ENCODE assay signal across 32 cellular contexts in the genomic region with DNA sequence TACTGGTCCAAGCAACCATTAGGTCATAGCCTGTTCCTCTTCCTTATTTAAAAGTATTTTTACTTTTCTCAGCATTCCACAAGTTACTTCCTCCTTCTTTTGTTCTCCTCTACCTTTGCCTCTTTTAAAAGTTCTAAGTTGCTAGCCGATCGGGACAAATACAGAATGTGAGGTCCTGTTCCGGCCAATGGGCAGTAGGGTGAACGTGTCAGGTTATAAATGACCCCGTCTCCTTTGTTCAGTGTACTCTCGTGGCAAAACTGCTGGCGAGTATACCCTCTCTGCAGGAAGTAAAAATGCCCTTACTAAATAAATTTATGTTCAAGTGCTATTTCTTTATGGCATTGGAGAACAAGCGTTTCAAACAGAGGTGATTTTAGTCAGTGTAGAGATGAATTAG. TPM values are rescaled to one million over a fixed set of nuclear protein-coding genes. Genes with fewer than 3 reads are reported as not detected.
A peak's percentile ranks its signal among the peaks of the same experiment; 100 is the strongest.
DNase-seq lines count a peak whose midpoint lies in the region; ATAC-seq and TF ChIP-seq lines count a peak whose summit lies in the region.
"Had no signal": no experiment of that assay in that cellular context is flagged by ENCODE, and none has a peak within 500 bp of the region (broad histone marks: within the 10 kb centered on the region; RNA-seq: fewer than 3 reads in every experiment).

No MANE protein-coding gene starts in this region.

- H3K4me3 ChIP-seq in breast epithelium (peak overlapping the region in 1 of 3 donors; percentile 17), body of pancreas (no peak overlapping the region), mucosa of descending colon (no peak overlapping the region)
- H3K4me3 ChIP-seq: esophagus muscularis mucosa, lung, testis had no signal

- H3K27ac ChIP-seq in breast epithelium = peak overlapping the region in 1 of 2 donors; percentile 52
- peak overlapping the region; percentile 3 to 62 (median 44) for H3K27ac ChIP-seq in body of pancreas
- H3K27ac ChIP-seq: esophagus muscularis mucosa, foreskin keratinocyte, KMS-11, testis had no signal

- TF ChIP-seq CTCF in MCF 10A (IDR thresholded peaks at IDR 0.05; ENCODE audit: unreplicated experiment) (no peak), breast epithelium (IDR thresholded peaks at IDR 0.05) (no peak), body of pancreas (IDR thresholded peaks at IDR 0.05) (no peak), mucosa of descending colon (IDR thresholded peaks at IDR 0.05) (no peak)

- intact Hi-C loops in MCF 10A (cut with micrococcal nuclease) = no loop called here
- intact Hi-C loops in breast epithelium (cut with DNase I; ENCODE audit: low total_unique reads) = no loop called here
- intact Hi-C loops in body of pancreas (cut with DNase I) = no loop called here
- intact Hi-C loops in mucosa of descending colon (cut with DNase I, micrococcal nuclease) = no loop called here

- WGBS in body of pancreas, 2 donors = 52% methylated on average over 8 of the region's 8 CpGs

- peak; percentile 43 for ATAC-seq in body of pancreas
- peak; percentile 40 for ATAC-seq in mucosa of descending colon
- no peak for ATAC-seq in GM19324 (IDR thresholded peaks at IDR 0.05; ENCODE audit: low FRiP score, unreplicated experiment)
- no peak for ATAC-seq in GM18519 (IDR thresholded peaks at IDR 0.05; ENCODE audit: low FRiP score, unreplicated experiment)
- ATAC-seq: foreskin keratinocyte, heart left ventricle, natural killer cell had no signal

- H3K27me3 Mint-ChIP-seq in MCF 10A (ENCODE audit: insufficient read depth, unreplicated experiment) = no peaks in the 10 kb centered on the region
- H3K27me3 Mint-ChIP-seq: central memory CD8-positive, alpha-beta T cell had no signal

- peaks cover 0 to 3% of the 10 kb centered on the region in 2 donors for H3K4me1 ChIP-seq in breast epithelium
- peaks cover 18% of the 10 kb centered on the region for H3K4me1 ChIP-seq in body of pancreas
- no peaks in the 10 kb centered on the region for H3K4me1 ChIP-seq in mucosa of descending colon (ENCODE audit: low read depth)
- H3K4me1 ChIP-seq: testis had no signal

- TF ChIP-seq POLR2A in breast epithelium (IDR thresholded peaks at IDR 0.05) (no peak), body of pancreas (IDR thresholded peaks at IDR 0.05) (no peak)

- H3K27ac Mint-ChIP-seq in MCF 10A (ENCODE audit: low read depth, unreplicated experiment) = peak overlapping the region; percentile 67
- H3K27ac Mint-ChIP-seq: activated CD4-positive, alpha-beta T cell treated with anti-CD3 and anti-CD28 coated beads, Interleukin-2, amount 10 ng/mL, durations not matched to agents 7 days and 5 days; endodermal cell; natural killer cell; WTC11 had no signal

- H3K36me3 ChIP-seq in breast epithelium (no peaks in the 10 kb centered on the region), body of pancreas (replicated peaks in 1 of 2; ENCODE audit: insufficient read depth in 1 of 2, low read depth in 2 of 2) (no peaks in the 10 kb centered on the region), mucosa of descending colon (ENCODE audit: low read depth) (no peaks in the 10 kb centered on the region)

- POLR2A ChIA-PET in MCF 10A (lab: Yijun Ruan, JAX) = interaction anchor here (3.0 to 14.9 kb wide), 2 partner anchors 9 to 23 kb away, joined by 14 to 175 read pairs; a partner anchor contains a TSS

- BruUV-seq in MCF 10A (replicated peaks; lab: Mats Ljungman, UMichigan) = no TSS peak

- H3K36me3 Mint-ChIP-seq in MCF 10A (ENCODE audit: insufficient read depth, unreplicated experiment) = peaks cover 19% of the 10 kb centered on the region
- H3K36me3 Mint-ChIP-seq: natural killer cell had no signal

- no peak for DNase-seq in MCF 10A (ENCODE audit: unreplicated experiment)
- DNase-seq in breast epithelium (ENCODE audit: low spot score in 2 of 2) = no peak
- DNase-seq in body of pancreas = peak in 2 of 4 donors; percentile 19 to 20
- DNase-seq in mucosa of descending colon = no peak
- DNase-seq in NCI-H1930 (lab: John Stamatoyannopoulos, UW) = no peak
- DNase-seq: activated CD4-positive, alpha-beta T cell treated with anti-CD3 and anti-CD28 coated beads, Interleukin-2, amount 10 ng/mL, durations not matched to agents 7 days and 5 days; activated T-cell treated with anti-CD3 and anti-CD28 coated beads, Interleukin-2, amount 50 U/mL, for 48 hours; dermis blood vessel endothelial cell; EL; endodermal cell; heart left ventricle; natural killer cell; NCI-H1436 treated with DMSO at 0.1 percent for 48 hours; NCI-H446; NCI-H774; retina; small intestine; stimulated activated naive CD4-positive, alpha-beta T cell; T1000; testis had no signal

- no peak overlapping the region for H3K4me3 Mint-ChIP-seq in MCF 10A (ENCODE audit: unreplicated experiment)
- H3K4me3 Mint-ChIP-seq: activated CD4-positive, alpha-beta T cell treated with anti-CD3 and anti-CD28 coated beads, Interleukin-2, amount 10 ng/mL, durations not matched to agents 7 days and 5 days; central memory CD8-positive, alpha-beta T cell; endodermal cell; natural killer cell; WTC11 had no signal

- peaks cover 12% of the 10 kb centered on the region for H3K4me1 Mint-ChIP-seq in MCF 10A (ENCODE audit: insufficient read depth, unreplicated experiment)
- H3K4me1 Mint-ChIP-seq: activated CD4-positive, alpha-beta T cell treated with anti-CD3 and anti-CD28 coated beads, Interleukin-2, amount 10 ng/mL, durations not matched to agents 7 days and 5 days; central memory CD8-positive, alpha-beta T cell had no signal

- CTCF ChIA-PET in MCF 10A (lab: Yijun Ruan, JAX) = interaction anchor here (0.9 to 1.5 kb wide), 2 partner anchors 20 to 171 kb away, joined by 3 to 4 read pairs; no protein-coding TSS in a partner anchor

- no peaks in the 10 kb centered on the region for H3K9me3 ChIP-seq in breast epithelium
- no peaks in the 10 kb centered on the region for H3K9me3 ChIP-seq in body of pancreas
- peaks cover 6% of the 10 kb centered on the region for H3K9me3 ChIP-seq in mucosa of descending colon
- H3K9me3 ChIP-seq: esophagus muscularis mucosa, testis had no signal

- H3K27me3 ChIP-seq in breast epithelium (no peaks in the 10 kb centered on the region), body of pancreas (no peaks in the 10 kb centered on the region)
- H3K27me3 ChIP-seq: esophagus muscularis mucosa, foreskin keratinocyte, heart left ventricle, testis had no signal

- peaks cover 7% of the 10 kb centered on the region for H3K9me3 Mint-ChIP-seq in MCF 10A (ENCODE audit: unreplicated experiment)

RNA-seq across cellular contexts. Expression of a gene that starts 2.5 kb away (rescaled TPM):
- total RNA-seq in MCF 10A (2022) (0.12 and 0.35 TPM in 2 replicates), breast epithelium (under 1 TPM; under 0.01 to 0.16 (median 0.15) TPM), body of pancreas (under 1 TPM in 1 of 2 donors, not detected in 1; 0.26 TPM), mucosa of descending colon (under 1 TPM; 0.07 to 0.49 (median 0.28) TPM)
- total RNA-seq: H1, kidney epithelial cell, mononuclear cell, SK-MEL-5 had no signal

RNA-seq across cellular contexts. Expression of a gene that starts 25.1 kb away (rescaled TPM):
- total RNA-seq in MCF 10A (2022) (57.2 and 60.8 TPM in 2 replicates), breast epithelium (10 to 100 TPM; 76.7 to 95.7 (median 84.7) TPM), body of pancreas (10 to 100 TPM; 30.7 to 42.8 TPM), mucosa of descending colon (10 to 100 TPM; 57.1 to 71.7 (median 62.2) TPM)

RNA-seq across cellular contexts. Expression of a gene that starts 25.5 kb away (rescaled TPM):
- total RNA-seq in MCF 10A (2022) = 105 and 108 TPM in 2 replicates
- total RNA-seq in breast epithelium = 10 to 100 TPM; 28.8 to 37.0 (median 29.8) TPM
- 10 to 100 TPM; 19.4 to 21.5 TPM for total RNA-seq in body of pancreas
- 100 to 1,000 TPM in 2 of 3 donors, 10 to 100 TPM in 1; 95.5 to 163 (median 134) TPM for total RNA-seq in mucosa of descending colon

Comparison
In these comparisons a context has a peak if more than half of its experiments do, and no peak if none do; other contexts are left out.
1. ATAC-seq: peak in body of pancreas (single experiment) and mucosa of descending colon (single experiment); none in GM19324 (single experiment) and GM18519 (single experiment).